In the genomic region with DNA sequence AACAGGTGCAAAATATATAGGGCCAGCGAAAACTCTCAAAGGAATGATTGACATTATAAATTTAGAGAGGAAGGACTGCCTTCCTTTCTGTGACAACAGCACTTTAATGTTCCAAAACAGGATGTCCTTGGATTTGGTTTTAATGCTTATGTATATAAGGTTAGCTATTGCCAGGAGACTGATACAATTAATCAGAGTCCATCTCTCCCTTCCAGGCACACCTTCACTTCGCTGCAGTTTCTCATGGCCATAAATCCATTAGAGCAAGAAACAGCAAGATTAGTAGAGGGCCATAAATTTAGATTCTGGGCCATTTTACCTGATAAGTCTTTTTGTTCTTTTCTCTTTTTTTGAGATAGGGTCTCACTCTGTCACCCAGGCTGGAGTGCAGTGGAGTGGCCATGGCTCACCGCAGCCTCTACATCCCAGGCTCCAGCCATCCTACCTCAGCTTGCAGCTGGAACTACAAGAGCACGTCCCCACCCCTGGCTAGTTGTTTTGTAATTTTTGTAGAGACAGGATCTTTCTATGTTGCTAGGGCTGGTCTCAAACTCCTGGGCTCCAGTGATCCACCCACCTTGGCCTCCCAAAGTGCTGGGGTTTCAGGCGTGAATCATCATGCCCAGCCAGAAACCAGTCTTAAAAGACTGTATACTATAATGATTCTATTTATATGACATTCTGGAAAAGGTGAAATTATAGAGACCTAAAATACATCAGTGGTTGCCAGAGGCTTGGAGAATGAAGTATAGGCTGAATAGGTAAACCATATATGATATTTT, we compare ENCODE assay signal across 1 cellular context.
A peak's percentile ranks its signal among the peaks of the same experiment; 100 is the strongest.
TF ChIP-seq lines count a peak whose summit lies in the region.

No MANE protein-coding gene starts in this region.

TF ChIP-seq in K562, 482 proteins besides CTCF, POLR2A, EP300 and RAD21:
- TF ChIP-seq MEIS2 (IDR thresholded peaks at IDR 0.05; ENCODE audit: partially characterized antibody) (peak; percentile 36), NR2F6 (CRISPR knock-in tag; IDR thresholded peaks at IDR 0.05) (no peak)
- TF ChIP-seq, protein P1, sequence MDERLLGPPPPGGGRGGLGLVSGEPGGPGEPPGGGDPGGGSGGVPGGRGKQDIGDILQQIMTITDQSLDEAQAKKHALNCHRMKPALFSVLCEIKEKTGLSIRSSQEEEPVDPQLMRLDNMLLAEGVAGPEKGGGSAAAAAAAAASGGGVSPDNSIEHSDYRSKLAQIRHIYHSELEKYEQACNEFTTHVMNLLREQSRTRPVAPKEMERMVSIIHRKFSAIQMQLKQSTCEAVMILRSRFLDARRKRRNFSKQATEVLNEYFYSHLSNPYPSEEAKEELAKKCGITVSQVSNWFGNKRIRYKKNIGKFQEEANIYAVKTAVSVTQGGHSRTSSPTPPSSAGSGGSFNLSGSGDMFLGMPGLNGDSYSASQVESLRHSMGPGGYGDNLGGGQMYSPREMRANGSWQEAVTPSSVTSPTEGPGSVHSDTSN (CRISPR knock-in tag; IDR thresholded peaks at IDR 0.05; ENCODE audit: low read depth), result no peak
- TF ChIP-seq, protein P1 (tag; conservative IDR thresholded peaks at IDR 0.05; ENCODE audit: low read depth), result peak; percentile 49; the same call in 1 of the 2 replicates
